14 cellular contexts compared by ENCODE assay signal in genomic region chr17:80887639-80888175, GRCh38.
DNase-seq lines count a peak whose midpoint lies in the region; ATAC-seq and TF ChIP-seq lines count a peak whose summit lies in the region.
"Had no signal": no experiment of that assay in that cellular context is flagged by ENCODE, and none has a peak within 500 bp of the region (broad histone marks: within the 10 kb centered on the region; RNA-seq: fewer than 3 reads in every experiment).

No MANE protein-coding gene starts in this region.

- H3K9me3 ChIP-seq in right atrium auricular region (no peaks in the 10 kb centered on the region), OCI-LY1 (ENCODE audit: low read length) (no peaks in the 10 kb centered on the region), sigmoid colon (no peaks in the 10 kb centered on the region)

- no peaks in the 10 kb centered on the region for H3K79me2 ChIP-seq in OCI-LY1 (ENCODE audit: insufficient read depth, low read length)

- H3K9me2 ChIP-seq in OCI-LY1 (ENCODE audit: low read depth, low read length), result no peaks in the 10 kb centered on the region

- ATAC-seq in Right ventricle myocardium superior (ENCODE audit: poor library complexity), result no peak
- no peak for ATAC-seq in GM19023 (IDR thresholded peaks at IDR 0.05; ENCODE audit: unreplicated experiment)
- ATAC-seq: HCT116, PC-3, SK-N-SH treated with all-trans-retinoic acid at 6 μM for 48 hours had no signal

- no peak for TF ChIP-seq POLR2A in sigmoid colon (IDR thresholded peaks at IDR 0.05)

- no peak overlapping the region for H2AFZ ChIP-seq in OCI-LY1 (ENCODE audit: low read length)

- TF ChIP-seq CTCF in right atrium auricular region (IDR thresholded peaks at IDR 0.05), result no peak
- no peak for TF ChIP-seq CTCF in OCI-LY1 (IDR thresholded peaks at IDR 0.05; ENCODE audit: low read length)
- no peak for TF ChIP-seq CTCF in sigmoid colon (IDR thresholded peaks at IDR 0.05)

- peak overlapping the region; percentile 56; the same call in 1 of the 2 replicates for H3K9ac ChIP-seq in OCI-LY1 (ENCODE audit: low read length)

- H3K36me3 ChIP-seq in right atrium auricular region (peaks cover 40% of the 10 kb centered on the region), OCI-LY1 (ENCODE audit: insufficient read depth, low read length) (peaks cover 85% of the 10 kb centered on the region), sigmoid colon (peaks cover 0 to 56% (median 20%) of the 10 kb centered on the region in 4 donors)

- TF ChIP-seq EP300 in sigmoid colon (IDR thresholded peaks at IDR 0.05), result no peak

- H3K4me1 ChIP-seq in right atrium auricular region, result peaks cover 0 to 16% of the 10 kb centered on the region in 2 donors
- peaks cover 54% of the 10 kb centered on the region for H3K4me1 ChIP-seq in OCI-LY1 (ENCODE audit: insufficient read depth, low read length, severe bottlenecking)
- peaks cover 0 to 25% (median 24%) of the 10 kb centered on the region in 4 donors for H3K4me1 ChIP-seq in sigmoid colon

- H3K27me3 ChIP-seq in right atrium auricular region, result no peaks in the 10 kb centered on the region
- H3K27me3 ChIP-seq in OCI-LY1 (ENCODE audit: insufficient read depth, low read length), result no peaks in the 10 kb centered on the region
- H3K27me3 ChIP-seq in sigmoid colon, result no peaks in the 10 kb centered on the region

- DNase-seq in Right ventricle myocardium superior, result peak; percentile 8
- DNase-seq in right atrium auricular region (ENCODE audit: low spot score), result no peak
- peak; percentile 3 for DNase-seq in iPS-NIHi11 (ENCODE audit: low spot score)
- peak; percentile 53 for DNase-seq in sigmoid colon
- DNase-seq in C1 segment of cervical spinal cord (lab: John Stamatoyannopoulos, UW), result no peak
- no peak for DNase-seq in NCI-H1092 treated with DMSO at 0.1 percent for 48 hours (lab: John Stamatoyannopoulos, UW)
- DNase-seq: NCI-H1105; NK-92 treated with Interleukin-12 subunit alpha and Interleukin-12 subunit beta, amount 100 ng/mL, for 24 hours; PC-3 had no signal

- H3K4me2 ChIP-seq in OCI-LY1 (ENCODE audit: low read length), result peak overlapping the region; percentile 49; the same call in 1 of the 2 replicates

- H4K20me1 ChIP-seq in OCI-LY1 (ENCODE audit: insufficient read depth, low read length), result no peaks in the 10 kb centered on the region

- H3K27ac ChIP-seq in right atrium auricular region, result no peak overlapping the region
- H3K27ac ChIP-seq in OCI-LY1 (ENCODE audit: low read depth, low read length, poor library complexity, severe bottlenecking), result peak overlapping the region; percentile 93
- H3K27ac ChIP-seq in sigmoid colon, result no peak overlapping the region
- H3K27ac ChIP-seq: C4-2B had no signal

- 86 to 89% methylated on average over 10 of the region's 10 CpGs for WGBS in sigmoid colon, 2 donors

- no peaks in the 10 kb centered on the region for H3F3A ChIP-seq in OCI-LY1 (ENCODE audit: insufficient read depth, low read length)

- H3K4me3 ChIP-seq in right atrium auricular region (no peak overlapping the region), OCI-LY1 (ENCODE audit: low read depth, low read length, poor library complexity, severe bottlenecking) (peak overlapping the region; percentile 24), sigmoid colon (no peak overlapping the region)

- intact Hi-C loops in Right ventricle myocardium superior (cut with DNase I), result no loop called here
- intact Hi-C loops in sigmoid colon (cut with DNase I), result no loop called here

Comparison
In these comparisons a context has a peak if more than half of its experiments do, and no peak if none do; other contexts are left out.
1. DNase-seq: peak in Right ventricle myocardium superior (single experiment), iPS-NIHi11 (single experiment) and sigmoid colon (single experiment); none in right atrium auricular region (single experiment), C1 segment of cervical spinal cord (0 of 14) and NCI-H1092 treated with DMSO at 0.1 percent for 48 hours (single experiment).